8 cellular contexts compared by ENCODE assay signal in genomic region chr2:114517580-114517979, GRCh38.
"Had no signal": no experiment of that assay in that cellular context is flagged by ENCODE, and none has a peak within 500 bp of the region (broad histone marks: within the 10 kb centered on the region; RNA-seq: fewer than 3 reads in every experiment).

No MANE protein-coding gene starts in this region.

- H3K4me3 ChIP-seq: GM12878 had no signal

- FAIRE-seq: G401.6, GM12878, GM12891, GM12892, GM18507, GM19239 had no signal

- ATAC-seq: GM12878 had no signal

- DNase-seq: GDM1, GF-D8 had no signal
